In genomic region chr1:152565535-152566215, GRCh38 we compare ENCODE assay signal across 37 cellular contexts. TPM values are rescaled to one million over a fixed set of nuclear protein-coding genes. Genes with fewer than 3 reads are reported as not detected.
"Had no signal": no experiment of that assay in that cellular context is flagged by ENCODE, and none has a peak within 500 bp of the region (broad histone marks: within the 10 kb centered on the region; RNA-seq: fewer than 3 reads in every experiment).

No MANE protein-coding gene starts in this region.

- H3K4me3 ChIP-seq: adrenal gland, body of pancreas, esophagus muscularis mucosa, gastrocnemius medialis, heart left ventricle had no signal

- H3K9me3 ChIP-seq: adrenal gland, body of pancreas, gastrocnemius medialis had no signal

- H3K27me3 Mint-ChIP-seq: activated CD4-positive, alpha-beta T cell treated with anti-CD3 and anti-CD28 coated beads, Interleukin-2, amount 10 ng/mL, durations not matched to agents 24 days and 14 days had no signal

- H3K4me3 Mint-ChIP-seq: activated CD4-positive, alpha-beta memory T cell treated with anti-CD3 and anti-CD28 coated beads for 36 hours; activated CD4-positive, alpha-beta T cell treated with anti-CD3 and anti-CD28 coated beads for 36 hours; activated CD4-positive, alpha-beta T cell treated with anti-CD3 and anti-CD28 coated beads, Interleukin-2, amount 10 ng/mL, durations not matched to agents 24 days and 14 days; activated CD8-positive, alpha-beta memory T cell treated with anti-CD3 and anti-CD28 coated beads, Interleukin-2, amount 10 ng/mL, durations not matched to agents 7 days and 5 days; activated CD8-positive, alpha-beta T cell treated with anti-CD3 and anti-CD28 coated beads, Interleukin-2, amount 10 ng/mL, durations not matched to agents 7 days and 5 days; activated naive CD4-positive, alpha-beta T cell treated with anti-CD3 and anti-CD28 coated beads for 36 hours; activated naive CD4-positive, alpha-beta T cell treated with anti-CD3 and anti-CD28 coated beads, Interleukin-2, amount 50 U/mL, for 24 hours; activated naive CD8-positive, alpha-beta T cell treated with anti-CD3 and anti-CD28 coated beads for 36 hours; activated naive CD8-positive, alpha-beta T cell treated with anti-CD3 and anti-CD28 coated beads, Interleukin-2, amount 50 U/mL, for 24 hours; activated T-helper 1 cell treated with anti-CD3 and anti-CD28 coated beads, Interleukin-12 subunit alpha, Interleukin-12 subunit beta, Interleukin-2, Interleukin-4 antibody, amounts not matched to agents 30 ng/mL and 10 ng/mL and 1 ng/mL, durations not matched to agents 14 hours and 24 hours and 36 hours; effector memory CD8-positive, alpha-beta T cell; T-helper 17 cell; T-helper 2 cell treated with Interferon-gamma antibody and Interleukin-4, amounts not matched to agents 5 μg/mL and 100 μg/mL, for 36 hours had no signal

- H3K36me3 Mint-ChIP-seq: activated CD4-positive, alpha-beta memory T cell treated with anti-CD3 and anti-CD28 coated beads for 36 hours; activated CD8-positive, alpha-beta memory T cell treated with anti-CD3 and anti-CD28 coated beads, Interleukin-2, amount 10 ng/mL, durations not matched to agents 7 days and 5 days; activated naive CD4-positive, alpha-beta T cell treated with anti-CD3 and anti-CD28 coated beads, Interleukin-2, amount 50 U/mL, for 24 hours; activated naive CD8-positive, alpha-beta T cell treated with anti-CD3 and anti-CD28 coated beads for 36 hours had no signal

- H3K27ac ChIP-seq: adrenal gland, body of pancreas, esophagus muscularis mucosa, foreskin keratinocyte, gastrocnemius medialis, heart left ventricle had no signal

- DNase-seq: activated CD4-positive, alpha-beta memory T cell treated with anti-CD3 and anti-CD28 coated beads for 36 hours; activated CD4-positive, alpha-beta T cell treated with anti-CD3 and anti-CD28 coated beads for 36 hours; activated CD4-positive, alpha-beta T cell treated with anti-CD3 and anti-CD28 coated beads, Interleukin-2, amount 10 ng/mL, durations not matched to agents 24 days and 14 days; activated CD4-positive, CD25-positive, alpha-beta regulatory T cell; activated CD4-positive, CD25-positive, alpha-beta regulatory T cell treated with anti-CD3 and anti-CD28 coated beads, Interleukin-2, amount 50 U/mL, for 72 hours; activated CD8-positive, alpha-beta memory T cell treated with anti-CD3 and anti-CD28 coated beads, Interleukin-2, amount 10 ng/mL, durations not matched to agents 7 days and 5 days; activated CD8-positive, alpha-beta memory T cell treated with anti-CD3 and anti-CD28 coated beads, Interleukin-2, amount 50 U/mL, for 4 hours; activated CD8-positive, alpha-beta T cell treated with anti-CD3 and anti-CD28 coated beads, Interleukin-2, amount 10 ng/mL, durations not matched to agents 7 days and 5 days; activated effector memory CD4-positive, alpha-beta T cell treated with anti-CD3 and anti-CD28 coated beads, Interleukin-2, amount 50 U/mL, for 16 hours; activated naive CD4-positive, alpha-beta T cell treated with anti-CD3 and anti-CD28 coated beads for 36 hours; activated naive CD8-positive, alpha-beta T cell treated with anti-CD3 and anti-CD28 coated beads for 36 hours; activated naive CD8-positive, alpha-beta T cell treated with anti-CD3 and anti-CD28 coated beads, Interleukin-2, amount 50 U/mL, for 24 hours; activated T-cell treated with anti-CD3 and anti-CD28 coated beads, Interleukin-2, amount 50 U/mL, for 1 hour; activated T-cell treated with anti-CD3 and anti-CD28 coated beads, Interleukin-2, amount 50 U/mL, for 48 hours; adrenal gland; amygdala; aorta; body of pancreas; caudate nucleus; cortex of kidney; dermis blood vessel endothelial cell; effector CD4-positive, alpha-beta T cell; effector memory CD8-positive, alpha-beta T cell; erythroblast; foreskin keratinocyte; gastrocnemius medialis; glutamatergic neuron; heart left ventricle; T-helper 17 cell; T1000 had no signal

- H3K27me3 ChIP-seq: adrenal gland, body of pancreas, esophagus muscularis mucosa, foreskin keratinocyte, gastrocnemius medialis, heart left ventricle had no signal

- ATAC-seq: activated CD4-positive, alpha-beta T cell treated with anti-CD3 and anti-CD28 coated beads for 36 hours; activated CD8-positive, alpha-beta memory T cell treated with anti-CD3 and anti-CD28 coated beads, Interleukin-2, amount 10 ng/mL, durations not matched to agents 7 days and 5 days; activated CD8-positive, alpha-beta T cell treated with anti-CD3 and anti-CD28 coated beads, Interleukin-2, amount 10 ng/mL, durations not matched to agents 7 days and 5 days; activated naive CD8-positive, alpha-beta T cell treated with anti-CD3 and anti-CD28 coated beads, Interleukin-2, amount 50 U/mL, for 24 hours; body of pancreas; effector memory CD8-positive, alpha-beta T cell; gastrocnemius medialis; heart left ventricle; T-helper 17 cell had no signal

- H3K4me1 ChIP-seq: adrenal gland, body of pancreas, esophagus muscularis mucosa, gastrocnemius medialis, heart left ventricle had no signal

- H3K36me3 ChIP-seq: adrenal gland, esophagus muscularis mucosa, gastrocnemius medialis, heart left ventricle had no signal

- H3K27ac Mint-ChIP-seq: activated CD4-positive, alpha-beta memory T cell treated with anti-CD3 and anti-CD28 coated beads for 36 hours; activated CD4-positive, alpha-beta T cell treated with anti-CD3 and anti-CD28 coated beads for 36 hours; activated CD4-positive, alpha-beta T cell treated with anti-CD3 and anti-CD28 coated beads, Interleukin-2, amount 10 ng/mL, durations not matched to agents 24 days and 14 days; activated CD8-positive, alpha-beta memory T cell treated with anti-CD3 and anti-CD28 coated beads, Interleukin-2, amount 10 ng/mL, durations not matched to agents 7 days and 5 days; activated CD8-positive, alpha-beta T cell treated with anti-CD3 and anti-CD28 coated beads, Interleukin-2, amount 10 ng/mL, durations not matched to agents 7 days and 5 days; activated naive CD4-positive, alpha-beta T cell treated with anti-CD3 and anti-CD28 coated beads for 36 hours; activated naive CD4-positive, alpha-beta T cell treated with anti-CD3 and anti-CD28 coated beads, Interleukin-2, amount 50 U/mL, for 24 hours; activated naive CD8-positive, alpha-beta T cell treated with anti-CD3 and anti-CD28 coated beads for 36 hours; activated naive CD8-positive, alpha-beta T cell treated with anti-CD3 and anti-CD28 coated beads, Interleukin-2, amount 50 U/mL, for 24 hours; activated T-helper 1 cell treated with anti-CD3 and anti-CD28 coated beads, Interleukin-12 subunit alpha, Interleukin-12 subunit beta, Interleukin-2, Interleukin-4 antibody, amounts not matched to agents 30 ng/mL and 10 ng/mL and 1 ng/mL, durations not matched to agents 14 hours and 24 hours and 36 hours; activated T-helper 2 cell treated with anti-CD3 and anti-CD28 coated beads, Interferon-gamma antibody, Interleukin-2, Interleukin-4, amounts not matched to agents 10 μg/mL and 5 μg/mL and 100 μg/mL, durations not matched to agents 14 hours and 24 hours and 36 hours; effector memory CD8-positive, alpha-beta T cell; T-helper 17 cell; T-helper 2 cell treated with Interferon-gamma antibody and Interleukin-4, amounts not matched to agents 5 μg/mL and 100 μg/mL, for 36 hours had no signal

- H3K9me3 Mint-ChIP-seq: activated CD4-positive, alpha-beta T cell treated with anti-CD3 and anti-CD28 coated beads, Interleukin-2, amount 10 ng/mL, durations not matched to agents 24 days and 14 days; activated T-helper 1 cell treated with anti-CD3 and anti-CD28 coated beads, Interleukin-12 subunit alpha, Interleukin-12 subunit beta, Interleukin-2, Interleukin-4 antibody, amounts not matched to agents 30 ng/mL and 10 ng/mL and 1 ng/mL, durations not matched to agents 14 hours and 24 hours and 36 hours; effector memory CD8-positive, alpha-beta T cell; T-helper 2 cell treated with Interferon-gamma antibody and Interleukin-4, amounts not matched to agents 5 μg/mL and 100 μg/mL, for 36 hours had no signal

- H3K4me1 Mint-ChIP-seq: activated CD4-positive, alpha-beta T cell treated with anti-CD3 and anti-CD28 coated beads for 36 hours; activated CD4-positive, alpha-beta T cell treated with anti-CD3 and anti-CD28 coated beads, Interleukin-2, amount 10 ng/mL, durations not matched to agents 24 days and 14 days; activated naive CD4-positive, alpha-beta T cell treated with anti-CD3 and anti-CD28 coated beads, Interleukin-2, amount 50 U/mL, for 24 hours; activated naive CD8-positive, alpha-beta T cell treated with anti-CD3 and anti-CD28 coated beads for 36 hours; activated naive CD8-positive, alpha-beta T cell treated with anti-CD3 and anti-CD28 coated beads, Interleukin-2, amount 50 U/mL, for 24 hours; T-helper 17 cell had no signal

RNA-seq across cellular contexts. Expression of gene LCE3E, which starts 0.9 kb away (rescaled TPM):
- total RNA-seq: activated CD4-positive, alpha-beta memory T cell treated with anti-CD3 and anti-CD28 coated beads for 36 hours; activated CD4-positive, alpha-beta T cell treated with anti-CD3 and anti-CD28 coated beads for 36 hours; activated CD4-positive, alpha-beta T cell treated with anti-CD3 and anti-CD28 coated beads, Interleukin-2, amount 10 ng/mL, durations not matched to agents 24 days and 14 days; activated CD8-positive, alpha-beta memory T cell treated with anti-CD3 and anti-CD28 coated beads for 36 hours; activated CD8-positive, alpha-beta memory T cell treated with anti-CD3 and anti-CD28 coated beads, Interleukin-2, amount 10 ng/mL, durations not matched to agents 7 days and 5 days; activated CD8-positive, alpha-beta T cell treated with anti-CD3 and anti-CD28 coated beads, Interleukin-2, amount 10 ng/mL, durations not matched to agents 7 days and 5 days; activated naive CD4-positive, alpha-beta T cell treated with anti-CD3 and anti-CD28 coated beads for 36 hours; activated naive CD8-positive, alpha-beta T cell treated with anti-CD3 and anti-CD28 coated beads for 36 hours; activated T-helper 1 cell treated with anti-CD3 and anti-CD28 coated beads, Interleukin-12 subunit alpha, Interleukin-12 subunit beta, Interleukin-2, Interleukin-4 antibody, amounts not matched to agents 30 ng/mL and 10 ng/mL and 1 ng/mL, durations not matched to agents 14 hours and 24 hours and 36 hours; activated T-helper 2 cell treated with anti-CD3 and anti-CD28 coated beads, Interferon-gamma antibody, Interleukin-2, Interleukin-4, amounts not matched to agents 10 μg/mL and 5 μg/mL and 100 μg/mL, durations not matched to agents 14 hours and 24 hours and 36 hours; adrenal gland; aorta; body of pancreas; chondrocyte; dermis blood vessel endothelial cell; esophagus muscularis mucosa; gastrocnemius medialis; heart left ventricle; T-helper 17 cell had no signal

RNA-seq across cellular contexts. Expression of gene LCE3D, which starts 14.6 kb away (rescaled TPM):
- total RNA-seq: activated CD4-positive, alpha-beta memory T cell treated with anti-CD3 and anti-CD28 coated beads for 36 hours; activated CD4-positive, alpha-beta T cell treated with anti-CD3 and anti-CD28 coated beads for 36 hours; activated CD4-positive, alpha-beta T cell treated with anti-CD3 and anti-CD28 coated beads, Interleukin-2, amount 10 ng/mL, durations not matched to agents 24 days and 14 days; activated CD8-positive, alpha-beta memory T cell treated with anti-CD3 and anti-CD28 coated beads for 36 hours; activated CD8-positive, alpha-beta memory T cell treated with anti-CD3 and anti-CD28 coated beads, Interleukin-2, amount 10 ng/mL, durations not matched to agents 7 days and 5 days; activated CD8-positive, alpha-beta T cell treated with anti-CD3 and anti-CD28 coated beads, Interleukin-2, amount 10 ng/mL, durations not matched to agents 7 days and 5 days; activated naive CD4-positive, alpha-beta T cell treated with anti-CD3 and anti-CD28 coated beads for 36 hours; activated naive CD8-positive, alpha-beta T cell treated with anti-CD3 and anti-CD28 coated beads for 36 hours; activated T-helper 1 cell treated with anti-CD3 and anti-CD28 coated beads, Interleukin-12 subunit alpha, Interleukin-12 subunit beta, Interleukin-2, Interleukin-4 antibody, amounts not matched to agents 30 ng/mL and 10 ng/mL and 1 ng/mL, durations not matched to agents 14 hours and 24 hours and 36 hours; activated T-helper 2 cell treated with anti-CD3 and anti-CD28 coated beads, Interferon-gamma antibody, Interleukin-2, Interleukin-4, amounts not matched to agents 10 μg/mL and 5 μg/mL and 100 μg/mL, durations not matched to agents 14 hours and 24 hours and 36 hours; adrenal gland; aorta; body of pancreas; chondrocyte; dermis blood vessel endothelial cell; esophagus muscularis mucosa; gastrocnemius medialis; heart left ventricle; T-helper 17 cell had no signal

RNA-seq across cellular contexts. Expression of gene LCE3C, which starts 34.4 kb away (rescaled TPM):
- total RNA-seq: activated CD4-positive, alpha-beta memory T cell treated with anti-CD3 and anti-CD28 coated beads for 36 hours; activated CD4-positive, alpha-beta T cell treated with anti-CD3 and anti-CD28 coated beads for 36 hours; activated CD4-positive, alpha-beta T cell treated with anti-CD3 and anti-CD28 coated beads, Interleukin-2, amount 10 ng/mL, durations not matched to agents 24 days and 14 days; activated CD8-positive, alpha-beta memory T cell treated with anti-CD3 and anti-CD28 coated beads for 36 hours; activated CD8-positive, alpha-beta memory T cell treated with anti-CD3 and anti-CD28 coated beads, Interleukin-2, amount 10 ng/mL, durations not matched to agents 7 days and 5 days; activated CD8-positive, alpha-beta T cell treated with anti-CD3 and anti-CD28 coated beads, Interleukin-2, amount 10 ng/mL, durations not matched to agents 7 days and 5 days; activated naive CD4-positive, alpha-beta T cell treated with anti-CD3 and anti-CD28 coated beads for 36 hours; activated naive CD8-positive, alpha-beta T cell treated with anti-CD3 and anti-CD28 coated beads for 36 hours; activated T-helper 1 cell treated with anti-CD3 and anti-CD28 coated beads, Interleukin-12 subunit alpha, Interleukin-12 subunit beta, Interleukin-2, Interleukin-4 antibody, amounts not matched to agents 30 ng/mL and 10 ng/mL and 1 ng/mL, durations not matched to agents 14 hours and 24 hours and 36 hours; activated T-helper 2 cell treated with anti-CD3 and anti-CD28 coated beads, Interferon-gamma antibody, Interleukin-2, Interleukin-4, amounts not matched to agents 10 μg/mL and 5 μg/mL and 100 μg/mL, durations not matched to agents 14 hours and 24 hours and 36 hours; adrenal gland; aorta; body of pancreas; chondrocyte; dermis blood vessel endothelial cell; esophagus muscularis mucosa; foreskin keratinocyte; gastrocnemius medialis; heart left ventricle; T-helper 17 cell had no signal

RNA-seq across cellular contexts. Expression of gene LCE3B, which starts 47.9 kb away (rescaled TPM):
- total RNA-seq: activated CD4-positive, alpha-beta memory T cell treated with anti-CD3 and anti-CD28 coated beads for 36 hours; activated CD4-positive, alpha-beta T cell treated with anti-CD3 and anti-CD28 coated beads for 36 hours; activated CD4-positive, alpha-beta T cell treated with anti-CD3 and anti-CD28 coated beads, Interleukin-2, amount 10 ng/mL, durations not matched to agents 24 days and 14 days; activated CD8-positive, alpha-beta memory T cell treated with anti-CD3 and anti-CD28 coated beads for 36 hours; activated CD8-positive, alpha-beta memory T cell treated with anti-CD3 and anti-CD28 coated beads, Interleukin-2, amount 10 ng/mL, durations not matched to agents 7 days and 5 days; activated CD8-positive, alpha-beta T cell treated with anti-CD3 and anti-CD28 coated beads, Interleukin-2, amount 10 ng/mL, durations not matched to agents 7 days and 5 days; activated naive CD4-positive, alpha-beta T cell treated with anti-CD3 and anti-CD28 coated beads for 36 hours; activated naive CD8-positive, alpha-beta T cell treated with anti-CD3 and anti-CD28 coated beads for 36 hours; activated T-helper 1 cell treated with anti-CD3 and anti-CD28 coated beads, Interleukin-12 subunit alpha, Interleukin-12 subunit beta, Interleukin-2, Interleukin-4 antibody, amounts not matched to agents 30 ng/mL and 10 ng/mL and 1 ng/mL, durations not matched to agents 14 hours and 24 hours and 36 hours; activated T-helper 2 cell treated with anti-CD3 and anti-CD28 coated beads, Interferon-gamma antibody, Interleukin-2, Interleukin-4, amounts not matched to agents 10 μg/mL and 5 μg/mL and 100 μg/mL, durations not matched to agents 14 hours and 24 hours and 36 hours; adrenal gland; aorta; body of pancreas; chondrocyte; dermis blood vessel endothelial cell; esophagus muscularis mucosa; foreskin keratinocyte; gastrocnemius medialis; heart left ventricle; T-helper 17 cell had no signal

RNA-seq across cellular contexts. Expression of gene CRCT1, which starts 51.4 kb away (rescaled TPM):
- total RNA-seq: activated CD4-positive, alpha-beta memory T cell treated with anti-CD3 and anti-CD28 coated beads for 36 hours; activated CD4-positive, alpha-beta T cell treated with anti-CD3 and anti-CD28 coated beads for 36 hours; activated CD4-positive, alpha-beta T cell treated with anti-CD3 and anti-CD28 coated beads, Interleukin-2, amount 10 ng/mL, durations not matched to agents 24 days and 14 days; activated CD8-positive, alpha-beta memory T cell treated with anti-CD3 and anti-CD28 coated beads for 36 hours; activated CD8-positive, alpha-beta memory T cell treated with anti-CD3 and anti-CD28 coated beads, Interleukin-2, amount 10 ng/mL, durations not matched to agents 7 days and 5 days; activated CD8-positive, alpha-beta T cell treated with anti-CD3 and anti-CD28 coated beads, Interleukin-2, amount 10 ng/mL, durations not matched to agents 7 days and 5 days; activated naive CD4-positive, alpha-beta T cell treated with anti-CD3 and anti-CD28 coated beads for 36 hours; activated naive CD8-positive, alpha-beta T cell treated with anti-CD3 and anti-CD28 coated beads for 36 hours; activated T-helper 1 cell treated with anti-CD3 and anti-CD28 coated beads, Interleukin-12 subunit alpha, Interleukin-12 subunit beta, Interleukin-2, Interleukin-4 antibody, amounts not matched to agents 30 ng/mL and 10 ng/mL and 1 ng/mL, durations not matched to agents 14 hours and 24 hours and 36 hours; activated T-helper 2 cell treated with anti-CD3 and anti-CD28 coated beads, Interferon-gamma antibody, Interleukin-2, Interleukin-4, amounts not matched to agents 10 μg/mL and 5 μg/mL and 100 μg/mL, durations not matched to agents 14 hours and 24 hours and 36 hours; adrenal gland; aorta; body of pancreas; chondrocyte; dermis blood vessel endothelial cell; esophagus muscularis mucosa; gastrocnemius medialis; heart left ventricle; T-helper 17 cell had no signal
